In genomic region chr19:38596057-38596981, GRCh38 we compare ENCODE assay signal across 1 cellular context.
TF ChIP-seq lines count a peak whose summit lies in the region.

No MANE protein-coding gene starts in this region.

TF ChIP-seq in HEK293, 187 proteins besides CTCF, POLR2A, EP300 and RAD21 (continued from another document and continues in another):
- TF ChIP-seq ZNF280D (tag by site-specific recombination; IDR thresholded peaks at IDR 0.05) = no peak; the same call in 1 of the 2 replicates
- no peak for TF ChIP-seq ZNF311 (tag by site-specific recombination; IDR thresholded peaks at IDR 0.05; ENCODE audit: borderline replicate concordance)
- TF ChIP-seq, protein P1, sequence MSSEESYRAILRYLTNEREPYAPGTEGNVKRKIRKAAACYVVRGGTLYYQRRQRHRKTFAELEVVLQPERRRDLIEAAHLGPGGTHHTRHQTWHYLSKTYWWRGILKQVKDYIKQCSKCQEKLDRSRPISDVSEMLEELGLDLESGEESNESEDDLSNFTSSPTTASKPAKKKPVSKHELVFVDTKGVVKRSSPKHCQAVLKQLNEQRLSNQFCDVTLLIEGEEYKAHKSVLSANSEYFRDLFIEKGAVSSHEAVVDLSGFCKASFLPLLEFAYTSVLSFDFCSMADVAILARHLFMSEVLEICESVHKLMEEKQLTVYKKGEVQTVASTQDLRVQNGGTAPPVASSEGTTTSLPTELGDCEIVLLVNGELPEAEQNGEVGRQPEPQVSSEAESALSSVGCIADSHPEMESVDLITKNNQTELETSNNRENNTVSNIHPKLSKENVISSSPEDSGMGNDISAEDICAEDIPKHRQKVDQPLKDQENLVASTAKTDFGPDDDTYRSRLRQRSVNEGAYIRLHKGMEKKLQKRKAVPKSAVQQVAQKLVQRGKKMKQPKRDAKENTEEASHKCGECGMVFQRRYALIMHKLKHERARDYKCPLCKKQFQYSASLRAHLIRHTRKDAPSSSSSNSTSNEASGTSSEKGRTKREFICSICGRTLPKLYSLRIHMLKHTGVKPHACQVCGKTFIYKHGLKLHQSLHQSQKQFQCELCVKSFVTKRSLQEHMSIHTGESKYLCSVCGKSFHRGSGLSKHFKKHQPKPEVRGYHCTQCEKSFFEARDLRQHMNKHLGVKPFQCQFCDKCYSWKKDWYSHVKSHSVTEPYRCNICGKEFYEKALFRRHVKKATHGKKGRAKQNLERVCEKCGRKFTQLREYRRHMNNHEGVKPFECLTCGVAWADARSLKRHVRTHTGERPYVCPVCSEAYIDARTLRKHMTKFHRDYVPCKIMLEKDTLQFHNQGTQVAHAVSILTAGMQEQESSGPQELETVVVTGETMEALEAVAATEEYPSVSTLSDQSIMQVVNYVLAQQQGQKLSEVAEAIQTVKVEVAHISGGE (tag by site-specific recombination; conservative IDR thresholded peaks at IDR 0.05; ENCODE audit: low read depth) = no peak
- peak; percentile 59 for TF ChIP-seq ZFHX2 (tag by site-specific recombination; conservative IDR thresholded peaks at IDR 0.05)
- no peak for TF ChIP-seq ZSCAN16 (tag by site-specific recombination; IDR thresholded peaks at IDR 0.05)
- TF ChIP-seq KLF1 (tag by site-specific recombination; IDR thresholded peaks at IDR 0.05) = peak; percentile 99
- TF ChIP-seq ZBTB8A (tag by site-specific recombination; IDR thresholded peaks at IDR 0.05) = peak; percentile 49; the same call in 1 of the 2 replicates
- peak; percentile 77 for TF ChIP-seq ZNF600 (tag by site-specific recombination; IDR thresholded peaks at IDR 0.05)
- no peak for TF ChIP-seq ZNF426 (tag by site-specific recombination; IDR thresholded peaks at IDR 0.05)
- no peak for TF ChIP-seq ZNF791 (tag by site-specific recombination; IDR thresholded peaks at IDR 0.05)
- no peak for TF ChIP-seq ZNF707 (tag by site-specific recombination; IDR thresholded peaks at IDR 0.05)
- TF ChIP-seq ZNF266 (tag by site-specific recombination; IDR thresholded peaks at IDR 0.05; ENCODE audit: low read depth) = no peak
- peak; percentile 64; the same call in 1 of the 2 replicates for TF ChIP-seq EGR2 (tag by site-specific recombination; IDR thresholded peaks at IDR 0.05; ENCODE audit: low read depth)
- TF ChIP-seq ZNF670 (tag by site-specific recombination; IDR thresholded peaks at IDR 0.05; ENCODE audit: low read depth) = no peak
- TF ChIP-seq ZNF658 (tag by site-specific recombination; IDR thresholded peaks at IDR 0.05) = no peak
- TF ChIP-seq PRDM1 (tag by site-specific recombination; IDR thresholded peaks at IDR 0.05) = peak; percentile 75
- TF ChIP-seq ZNF341 (tag by site-specific recombination; IDR thresholded peaks at IDR 0.05; ENCODE audit: low read depth) = peak; percentile 93
- TF ChIP-seq ZNF175 (tag by site-specific recombination; IDR thresholded peaks at IDR 0.05) = no peak
- TF ChIP-seq, protein P2, sequence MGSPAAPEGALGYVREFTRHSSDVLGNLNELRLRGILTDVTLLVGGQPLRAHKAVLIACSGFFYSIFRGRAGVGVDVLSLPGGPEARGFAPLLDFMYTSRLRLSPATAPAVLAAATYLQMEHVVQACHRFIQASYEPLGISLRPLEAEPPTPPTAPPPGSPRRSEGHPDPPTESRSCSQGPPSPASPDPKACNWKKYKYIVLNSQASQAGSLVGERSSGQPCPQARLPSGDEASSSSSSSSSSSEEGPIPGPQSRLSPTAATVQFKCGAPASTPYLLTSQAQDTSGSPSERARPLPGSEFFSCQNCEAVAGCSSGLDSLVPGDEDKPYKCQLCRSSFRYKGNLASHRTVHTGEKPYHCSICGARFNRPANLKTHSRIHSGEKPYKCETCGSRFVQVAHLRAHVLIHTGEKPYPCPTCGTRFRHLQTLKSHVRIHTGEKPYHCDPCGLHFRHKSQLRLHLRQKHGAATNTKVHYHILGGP (tag by site-specific recombination; IDR thresholded peaks at IDR 0.05) = no peak
- TF ChIP-seq ZNF837 (tag by site-specific recombination; IDR thresholded peaks at IDR 0.05) = no peak
- peak; percentile 100 for TF ChIP-seq ZNF335 (tag by site-specific recombination; conservative IDR thresholded peaks at IDR 0.05)
- TF ChIP-seq, protein P3, sequence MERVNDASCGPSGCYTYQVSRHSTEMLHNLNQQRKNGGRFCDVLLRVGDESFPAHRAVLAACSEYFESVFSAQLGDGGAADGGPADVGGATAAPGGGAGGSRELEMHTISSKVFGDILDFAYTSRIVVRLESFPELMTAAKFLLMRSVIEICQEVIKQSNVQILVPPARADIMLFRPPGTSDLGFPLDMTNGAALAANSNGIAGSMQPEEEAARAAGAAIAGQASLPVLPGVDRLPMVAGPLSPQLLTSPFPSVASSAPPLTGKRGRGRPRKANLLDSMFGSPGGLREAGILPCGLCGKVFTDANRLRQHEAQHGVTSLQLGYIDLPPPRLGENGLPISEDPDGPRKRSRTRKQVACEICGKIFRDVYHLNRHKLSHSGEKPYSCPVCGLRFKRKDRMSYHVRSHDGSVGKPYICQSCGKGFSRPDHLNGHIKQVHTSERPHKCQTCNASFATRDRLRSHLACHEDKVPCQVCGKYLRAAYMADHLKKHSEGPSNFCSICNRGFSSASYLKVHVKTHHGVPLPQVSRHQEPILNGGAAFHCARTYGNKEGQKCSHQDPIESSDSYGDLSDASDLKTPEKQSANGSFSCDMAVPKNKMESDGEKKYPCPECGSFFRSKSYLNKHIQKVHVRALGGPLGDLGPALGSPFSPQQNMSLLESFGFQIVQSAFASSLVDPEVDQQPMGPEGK (tag by site-specific recombination; IDR thresholded peaks at IDR 0.05) = peak; percentile 87
- TF ChIP-seq ZNF366 (tag by site-specific recombination; conservative IDR thresholded peaks at IDR 0.05) = peak; percentile 51; the same call in 1 of the 2 replicates
- no peak for TF ChIP-seq ZNF629 (tag by site-specific recombination; IDR thresholded peaks at IDR 0.05)
- no peak for TF ChIP-seq ZNF521 (tag by site-specific recombination; IDR thresholded peaks at IDR 0.05)
- peak; percentile 97 for TF ChIP-seq ZNF777 (tag by site-specific recombination; IDR thresholded peaks at IDR 0.05; ENCODE audit: borderline replicate concordance)
- TF ChIP-seq ELK4 (IDR thresholded peaks at IDR 0.05; ENCODE audit: borderline replicate concordance, low read depth, low read length) = no peak
- TF ChIP-seq ZNF423 (tag by site-specific recombination; IDR thresholded peaks at IDR 0.05) = no peak
- TF ChIP-seq, protein P4, sequence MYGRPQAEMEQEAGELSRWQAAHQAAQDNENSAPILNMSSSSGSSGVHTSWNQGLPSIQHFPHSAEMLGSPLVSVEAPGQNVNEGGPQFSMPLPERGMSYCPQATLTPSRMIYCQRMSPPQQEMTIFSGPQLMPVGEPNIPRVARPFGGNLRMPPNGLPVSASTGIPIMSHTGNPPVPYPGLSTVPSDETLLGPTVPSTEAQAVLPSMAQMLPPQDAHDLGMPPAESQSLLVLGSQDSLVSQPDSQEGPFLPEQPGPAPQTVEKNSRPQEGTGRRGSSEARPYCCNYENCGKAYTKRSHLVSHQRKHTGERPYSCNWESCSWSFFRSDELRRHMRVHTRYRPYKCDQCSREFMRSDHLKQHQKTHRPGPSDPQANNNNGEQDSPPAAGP (tag by site-specific recombination; IDR thresholded peaks at IDR 0.05) = peak; percentile 74; the same call in 1 of the 2 replicates
- peak; percentile 66 for TF ChIP-seq FEZF1 (tag by site-specific recombination; IDR thresholded peaks at IDR 0.05)
- no peak for TF ChIP-seq OVOL3 (tag by site-specific recombination; IDR thresholded peaks at IDR 0.05)
- no peak for TF ChIP-seq ZNF404 (tag by site-specific recombination; IDR thresholded peaks at IDR 0.05)
- TF ChIP-seq ZNF133 (tag by site-specific recombination; IDR thresholded peaks at IDR 0.05) = no peak; the same call in 1 of the 2 replicates
- no peak for TF ChIP-seq ZNF830 (tag by site-specific recombination; IDR thresholded peaks at IDR 0.05; ENCODE audit: low read depth)
- TF ChIP-seq ZNF677 (tag by site-specific recombination; IDR thresholded peaks at IDR 0.05) = no peak
- 0 out of 2 replicates have a peak, but pooled peaks have one; percentile 60 for TF ChIP-seq ZNF449 (tag by site-specific recombination; IDR thresholded peaks at IDR 0.05)
- TF ChIP-seq ZIC2 (tag by site-specific recombination; IDR thresholded peaks at IDR 0.05) = peak; percentile 98
- no peak for TF ChIP-seq REPIN1 (tag by site-specific recombination; IDR thresholded peaks at IDR 0.05; ENCODE audit: low read depth)
- peak; percentile 29 for TF ChIP-seq IKZF3 (tag by site-specific recombination; IDR thresholded peaks at IDR 0.05)
- TF ChIP-seq INSM2 (tag by site-specific recombination; IDR thresholded peaks at IDR 0.05) = no peak
- TF ChIP-seq, protein P5, sequence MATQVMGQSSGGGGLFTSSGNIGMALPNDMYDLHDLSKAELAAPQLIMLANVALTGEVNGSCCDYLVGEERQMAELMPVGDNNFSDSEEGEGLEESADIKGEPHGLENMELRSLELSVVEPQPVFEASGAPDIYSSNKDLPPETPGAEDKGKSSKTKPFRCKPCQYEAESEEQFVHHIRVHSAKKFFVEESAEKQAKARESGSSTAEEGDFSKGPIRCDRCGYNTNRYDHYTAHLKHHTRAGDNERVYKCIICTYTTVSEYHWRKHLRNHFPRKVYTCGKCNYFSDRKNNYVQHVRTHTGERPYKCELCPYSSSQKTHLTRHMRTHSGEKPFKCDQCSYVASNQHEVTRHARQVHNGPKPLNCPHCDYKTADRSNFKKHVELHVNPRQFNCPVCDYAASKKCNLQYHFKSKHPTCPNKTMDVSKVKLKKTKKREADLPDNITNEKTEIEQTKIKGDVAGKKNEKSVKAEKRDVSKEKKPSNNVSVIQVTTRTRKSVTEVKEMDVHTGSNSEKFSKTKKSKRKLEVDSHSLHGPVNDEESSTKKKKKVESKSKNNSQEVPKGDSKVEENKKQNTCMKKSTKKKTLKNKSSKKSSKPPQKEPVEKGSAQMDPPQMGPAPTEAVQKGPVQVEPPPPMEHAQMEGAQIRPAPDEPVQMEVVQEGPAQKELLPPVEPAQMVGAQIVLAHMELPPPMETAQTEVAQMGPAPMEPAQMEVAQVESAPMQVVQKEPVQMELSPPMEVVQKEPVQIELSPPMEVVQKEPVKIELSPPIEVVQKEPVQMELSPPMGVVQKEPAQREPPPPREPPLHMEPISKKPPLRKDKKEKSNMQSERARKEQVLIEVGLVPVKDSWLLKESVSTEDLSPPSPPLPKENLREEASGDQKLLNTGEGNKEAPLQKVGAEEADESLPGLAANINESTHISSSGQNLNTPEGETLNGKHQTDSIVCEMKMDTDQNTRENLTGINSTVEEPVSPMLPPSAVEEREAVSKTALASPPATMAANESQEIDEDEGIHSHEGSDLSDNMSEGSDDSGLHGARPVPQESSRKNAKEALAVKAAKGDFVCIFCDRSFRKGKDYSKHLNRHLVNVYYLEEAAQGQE (tag by site-specific recombination; IDR thresholded peaks at IDR 0.05) = no peak
- TF ChIP-seq ZNF2 (tag by site-specific recombination; IDR thresholded peaks at IDR 0.05) = peak; percentile 69; the same call in 1 of the 2 replicates
- TF ChIP-seq ZNF660 (tag by site-specific recombination; IDR thresholded peaks at IDR 0.05) = no peak
- peak; percentile 95 for TF ChIP-seq SP2 (tag by site-specific recombination; IDR thresholded peaks at IDR 0.05)
